In genomic region chr2:168165985-168166901, GRCh38 we compare ENCODE assay signal across 1 cellular context.
TF ChIP-seq lines count a peak whose summit lies in the region.

No MANE protein-coding gene starts in this region.

TF ChIP-seq in HepG2, 621 proteins besides CTCF, POLR2A, EP300 and RAD21 (continued from another document and continues in another):
- TF ChIP-seq THAP11 (CRISPR knock-in tag; IDR thresholded peaks at IDR 0.05), result peak; percentile 28; the same call in 1 of the 2 replicates
- no peak for TF ChIP-seq ESRRA (CRISPR knock-in tag; IDR thresholded peaks at IDR 0.05; ENCODE audit: low read depth)
- no peak for TF ChIP-seq ZNF747 (CRISPR knock-in tag; IDR thresholded peaks at IDR 0.05; ENCODE audit: borderline replicate concordance)
- no peak for TF ChIP-seq ZNF292 (CRISPR knock-in tag; IDR thresholded peaks at IDR 0.05; ENCODE audit: borderline replicate concordance, low read depth)
- TF ChIP-seq, protein P1, sequence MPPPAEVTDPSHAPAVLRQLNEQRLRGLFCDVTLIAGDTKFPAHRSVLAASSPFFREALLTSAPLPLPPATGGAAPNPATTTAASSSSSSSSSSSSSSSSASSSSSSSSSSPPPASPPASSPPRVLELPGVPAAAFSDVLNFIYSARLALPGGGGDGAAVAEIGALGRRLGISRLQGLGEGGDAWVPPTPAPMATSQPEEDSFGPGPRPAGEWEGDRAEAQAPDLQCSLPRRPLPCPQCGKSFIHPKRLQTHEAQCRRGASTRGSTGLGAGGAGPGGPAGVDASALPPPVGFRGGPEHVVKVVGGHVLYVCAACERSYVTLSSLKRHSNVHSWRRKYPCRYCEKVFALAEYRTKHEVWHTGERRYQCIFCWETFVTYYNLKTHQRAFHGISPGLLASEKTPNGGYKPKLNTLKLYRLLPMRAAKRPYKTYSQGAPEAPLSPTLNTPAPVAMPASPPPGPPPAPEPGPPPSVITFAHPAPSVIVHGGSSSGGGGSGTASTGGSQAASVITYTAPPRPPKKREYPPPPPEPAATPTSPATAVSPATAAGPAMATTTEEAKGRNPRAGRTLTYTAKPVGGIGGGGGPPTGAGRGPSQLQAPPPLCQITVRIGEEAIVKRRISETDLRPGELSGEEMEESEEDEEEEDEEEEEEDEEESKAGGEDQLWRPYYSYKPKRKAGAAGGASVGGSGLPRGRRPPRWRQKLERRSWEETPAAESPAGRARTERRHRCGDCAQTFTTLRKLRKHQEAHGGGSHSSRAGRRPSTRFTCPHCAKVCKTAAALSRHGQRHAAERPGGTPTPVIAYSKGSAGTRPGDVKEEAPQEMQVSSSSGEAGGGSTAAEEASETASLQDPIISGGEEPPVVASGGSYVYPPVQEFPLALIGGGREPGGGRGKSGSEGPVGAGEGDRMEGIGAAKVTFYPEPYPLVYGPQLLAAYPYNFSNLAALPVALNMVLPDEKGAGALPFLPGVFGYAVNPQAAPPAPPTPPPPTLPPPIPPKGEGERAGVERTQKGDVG (CRISPR knock-in tag; IDR thresholded peaks at IDR 0.05; ENCODE audit: borderline replicate concordance), result no peak
- no peak for TF ChIP-seq ZNF772 (CRISPR knock-in tag; IDR thresholded peaks at IDR 0.05)
- no peak for TF ChIP-seq MEIS1 (CRISPR knock-in tag; IDR thresholded peaks at IDR 0.05; ENCODE audit: borderline replicate concordance)
- TF ChIP-seq ZSCAN30 (CRISPR knock-in tag; IDR thresholded peaks at IDR 0.05), result no peak
- TF ChIP-seq SAP130 (CRISPR knock-in tag; IDR thresholded peaks at IDR 0.05; ENCODE audit: low read depth), result peak; percentile 47; the same call in 1 of the 2 replicates
- TF ChIP-seq ZNF383 (CRISPR knock-in tag; IDR thresholded peaks at IDR 0.05; ENCODE audit: borderline replicate concordance), result no peak
- TF ChIP-seq MEIS2 (CRISPR knock-in tag; IDR thresholded peaks at IDR 0.05), result no peak
- TF ChIP-seq HNRNPUL1 (IDR thresholded peaks at IDR 0.05; ENCODE audit: low read depth, low read length), result no peak
- no peak for TF ChIP-seq ZNF558 (CRISPR knock-in tag; IDR thresholded peaks at IDR 0.05; ENCODE audit: borderline replicate concordance)
- TF ChIP-seq GZF1 (CRISPR knock-in tag; IDR thresholded peaks at IDR 0.05), result no peak
- no peak for TF ChIP-seq FOXA1 (IDR thresholded peaks at IDR 0.05)
- TF ChIP-seq FOXA1 (CRISPR knock-in tag; IDR thresholded peaks at IDR 0.05), result peak; percentile 58
- no peak for TF ChIP-seq GTF3A (CRISPR knock-in tag; conservative IDR thresholded peaks at IDR 0.05)
- no peak for TF ChIP-seq ZNF431 (CRISPR knock-in tag; IDR thresholded peaks at IDR 0.05; ENCODE audit: borderline replicate concordance, low read depth)
- no peak; the same call in 1 of the 2 replicates for TF ChIP-seq ZFP90 (CRISPR knock-in tag; IDR thresholded peaks at IDR 0.05; ENCODE audit: borderline replicate concordance)
- TF ChIP-seq SALL1 (CRISPR knock-in tag; IDR thresholded peaks at IDR 0.05), result peak; percentile 61; the same call in 1 of the 2 replicates
- TF ChIP-seq NRL (CRISPR knock-in tag; IDR thresholded peaks at IDR 0.05; ENCODE audit: borderline replicate concordance), result no peak
- TF ChIP-seq ETV6 (CRISPR knock-in tag; conservative IDR thresholded peaks at IDR 0.05), result no peak
- TF ChIP-seq ZNF569 (CRISPR knock-in tag; IDR thresholded peaks at IDR 0.05; ENCODE audit: borderline replicate concordance), result no peak
- no peak for TF ChIP-seq TAF1 (CRISPR knock-in tag; IDR thresholded peaks at IDR 0.05)
- no peak for TF ChIP-seq SYNCRIP (IDR thresholded peaks at IDR 0.05; ENCODE audit: insufficient read depth, low read depth, low read length)
- no peak for TF ChIP-seq ETS1 (CRISPR knock-in tag; IDR thresholded peaks at IDR 0.05)
- TF ChIP-seq ARID2 (CRISPR knock-in tag; IDR thresholded peaks at IDR 0.05; ENCODE audit: borderline replicate concordance), result no peak
- no peak for TF ChIP-seq ZNF780A (CRISPR knock-in tag; IDR thresholded peaks at IDR 0.05)
- TF ChIP-seq ZNF30 (CRISPR knock-in tag; IDR thresholded peaks at IDR 0.05), result no peak
- no peak for TF ChIP-seq SRY (CRISPR knock-in tag; IDR thresholded peaks at IDR 0.05)
- no peak for TF ChIP-seq ZFAT (CRISPR knock-in tag; conservative IDR thresholded peaks at IDR 0.05)
- no peak for TF ChIP-seq HNRNPK (IDR thresholded peaks at IDR 0.05; ENCODE audit: low read depth, low read length, poor library complexity, severe bottlenecking)
- no peak for TF ChIP-seq KDM2A (CRISPR knock-in tag; IDR thresholded peaks at IDR 0.05; ENCODE audit: borderline replicate concordance, low read depth)
- TF ChIP-seq, protein P2, sequence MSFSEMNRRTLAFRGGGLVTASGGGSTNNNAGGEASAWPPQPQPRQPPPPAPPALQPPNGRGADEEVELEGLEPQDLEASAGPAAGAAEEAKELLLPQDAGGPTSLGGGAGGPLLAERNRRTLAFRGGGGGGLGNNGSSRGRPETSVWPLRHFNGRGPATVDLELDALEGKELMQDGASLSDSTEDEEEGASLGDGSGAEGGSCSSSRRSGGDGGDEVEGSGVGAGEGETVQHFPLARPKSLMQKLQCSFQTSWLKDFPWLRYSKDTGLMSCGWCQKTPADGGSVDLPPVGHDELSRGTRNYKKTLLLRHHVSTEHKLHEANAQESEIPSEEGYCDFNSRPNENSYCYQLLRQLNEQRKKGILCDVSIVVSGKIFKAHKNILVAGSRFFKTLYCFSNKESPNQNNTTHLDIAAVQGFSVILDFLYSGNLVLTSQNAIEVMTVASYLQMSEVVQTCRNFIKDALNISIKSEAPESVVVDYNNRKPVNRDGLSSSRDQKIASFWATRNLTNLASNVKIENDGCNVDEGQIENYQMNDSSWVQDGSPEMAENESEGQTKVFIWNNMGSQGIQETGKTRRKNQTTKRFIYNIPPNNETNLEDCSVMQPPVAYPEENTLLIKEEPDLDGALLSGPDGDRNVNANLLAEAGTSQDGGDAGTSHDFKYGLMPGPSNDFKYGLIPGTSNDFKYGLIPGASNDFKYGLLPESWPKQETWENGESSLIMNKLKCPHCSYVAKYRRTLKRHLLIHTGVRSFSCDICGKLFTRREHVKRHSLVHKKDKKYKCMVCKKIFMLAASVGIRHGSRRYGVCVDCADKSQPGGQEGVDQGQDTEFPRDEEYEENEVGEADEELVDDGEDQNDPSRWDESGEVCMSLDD (CRISPR knock-in tag; IDR thresholded peaks at IDR 0.05; ENCODE audit: borderline replicate concordance), result no peak
- TF ChIP-seq ZNF281 (CRISPR knock-in tag; IDR thresholded peaks at IDR 0.05; ENCODE audit: borderline replicate concordance), result no peak
- no peak for TF ChIP-seq MTF1 (CRISPR knock-in tag; IDR thresholded peaks at IDR 0.05)
- TF ChIP-seq, protein P3, sequence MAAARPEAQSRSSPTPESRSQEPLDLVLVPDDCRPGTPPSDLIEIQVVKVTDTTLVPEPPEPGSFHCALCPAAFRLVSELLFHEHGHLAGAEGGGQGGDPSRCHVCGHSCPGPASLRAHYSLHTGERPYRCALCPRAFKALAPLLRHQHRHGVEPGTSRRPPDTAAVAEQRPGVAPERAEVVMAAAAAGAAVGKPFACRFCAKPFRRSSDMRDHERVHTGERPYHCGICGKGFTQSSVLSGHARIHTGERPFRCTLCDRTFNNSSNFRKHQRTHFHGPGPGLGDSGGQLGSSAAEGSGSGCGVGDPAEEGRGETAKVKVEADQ (CRISPR knock-in tag; IDR thresholded peaks at IDR 0.05; ENCODE audit: borderline replicate concordance), result no peak
- no peak for TF ChIP-seq MATR3 (CRISPR knock-in tag; IDR thresholded peaks at IDR 0.05)
- TF ChIP-seq SIX1 (CRISPR knock-in tag; IDR thresholded peaks at IDR 0.05; ENCODE audit: borderline replicate concordance), result no peak
- TF ChIP-seq ZNF670 (CRISPR knock-in tag; IDR thresholded peaks at IDR 0.05; ENCODE audit: borderline replicate concordance), result no peak
- no peak for TF ChIP-seq IRF1 (CRISPR knock-in tag; IDR thresholded peaks at IDR 0.05; ENCODE audit: low read depth)
- no peak for TF ChIP-seq ZNF720 (CRISPR knock-in tag; IDR thresholded peaks at IDR 0.05)
- no peak for TF ChIP-seq KDM6A (CRISPR knock-in tag; IDR thresholded peaks at IDR 0.05; ENCODE audit: low read depth)
- TF ChIP-seq, protein P4, sequence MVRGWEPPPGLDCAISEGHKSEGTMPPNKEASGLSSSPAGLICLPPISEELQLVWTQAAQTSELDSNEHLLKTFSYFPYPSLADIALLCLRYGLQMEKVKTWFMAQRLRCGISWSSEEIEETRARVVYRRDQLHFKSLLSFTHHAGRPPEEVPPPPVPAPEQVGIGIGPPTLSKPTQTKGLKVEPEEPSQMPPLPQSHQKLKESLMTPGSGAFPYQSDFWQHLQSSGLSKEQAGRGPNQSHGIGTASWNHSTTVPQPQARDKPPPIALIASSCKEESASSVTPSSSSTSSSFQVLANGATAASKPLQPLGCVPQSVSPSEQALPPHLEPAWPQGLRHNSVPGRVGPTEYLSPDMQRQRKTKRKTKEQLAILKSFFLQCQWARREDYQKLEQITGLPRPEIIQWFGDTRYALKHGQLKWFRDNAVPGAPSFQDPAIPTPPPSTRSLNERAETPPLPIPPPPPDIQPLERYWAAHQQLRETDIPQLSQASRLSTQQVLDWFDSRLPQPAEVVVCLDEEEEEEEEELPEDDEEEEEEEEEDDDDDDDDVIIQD (CRISPR knock-in tag; IDR thresholded peaks at IDR 0.05; ENCODE audit: low read depth), result 0 out of 2 replicates have a peak, but pooled peaks have one; percentile 15
- no peak for TF ChIP-seq ZNF546 (CRISPR knock-in tag; conservative IDR thresholded peaks at IDR 0.05)
- no peak for TF ChIP-seq RNF2 (conservative IDR thresholded peaks at IDR 0.05; ENCODE audit: low read depth)
- TF ChIP-seq, protein P5, sequence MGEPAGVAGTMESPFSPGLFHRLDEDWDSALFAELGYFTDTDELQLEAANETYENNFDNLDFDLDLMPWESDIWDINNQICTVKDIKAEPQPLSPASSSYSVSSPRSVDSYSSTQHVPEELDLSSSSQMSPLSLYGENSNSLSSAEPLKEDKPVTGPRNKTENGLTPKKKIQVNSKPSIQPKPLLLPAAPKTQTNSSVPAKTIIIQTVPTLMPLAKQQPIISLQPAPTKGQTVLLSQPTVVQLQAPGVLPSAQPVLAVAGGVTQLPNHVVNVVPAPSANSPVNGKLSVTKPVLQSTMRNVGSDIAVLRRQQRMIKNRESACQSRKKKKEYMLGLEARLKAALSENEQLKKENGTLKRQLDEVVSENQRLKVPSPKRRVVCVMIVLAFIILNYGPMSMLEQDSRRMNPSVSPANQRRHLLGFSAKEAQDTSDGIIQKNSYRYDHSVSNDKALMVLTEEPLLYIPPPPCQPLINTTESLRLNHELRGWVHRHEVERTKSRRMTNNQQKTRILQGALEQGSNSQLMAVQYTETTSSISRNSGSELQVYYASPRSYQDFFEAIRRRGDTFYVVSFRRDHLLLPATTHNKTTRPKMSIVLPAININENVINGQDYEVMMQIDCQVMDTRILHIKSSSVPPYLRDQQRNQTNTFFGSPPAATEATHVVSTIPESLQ (CRISPR knock-in tag; conservative IDR thresholded peaks at IDR 0.05), result no peak
- TF ChIP-seq, protein P6, sequence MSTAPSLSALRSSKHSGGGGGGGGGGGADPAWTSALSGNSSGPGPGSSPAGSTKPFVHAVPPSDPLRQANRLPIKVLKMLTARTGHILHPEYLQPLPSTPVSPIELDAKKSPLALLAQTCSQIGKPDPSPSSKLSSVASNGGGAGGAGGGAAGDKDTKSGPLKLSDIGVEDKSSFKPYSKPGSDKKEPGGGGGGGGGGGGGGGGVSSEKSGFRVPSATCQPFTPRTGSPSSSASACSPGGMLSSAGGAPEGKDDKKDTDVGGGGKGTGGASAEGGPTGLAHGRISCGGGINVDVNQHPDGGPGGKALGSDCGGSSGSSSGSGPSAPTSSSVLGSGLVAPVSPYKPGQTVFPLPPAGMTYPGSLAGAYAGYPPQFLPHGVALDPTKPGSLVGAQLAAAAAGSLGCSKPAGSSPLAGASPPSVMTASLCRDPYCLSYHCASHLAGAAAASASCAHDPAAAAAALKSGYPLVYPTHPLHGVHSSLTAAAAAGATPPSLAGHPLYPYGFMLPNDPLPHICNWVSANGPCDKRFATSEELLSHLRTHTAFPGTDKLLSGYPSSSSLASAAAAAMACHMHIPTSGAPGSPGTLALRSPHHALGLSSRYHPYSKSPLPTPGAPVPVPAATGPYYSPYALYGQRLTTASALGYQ (CRISPR knock-in tag; IDR thresholded peaks at IDR 0.05), result no peak
- no peak for TF ChIP-seq SALL2 (CRISPR knock-in tag; IDR thresholded peaks at IDR 0.05)
- TF ChIP-seq EEA1 (CRISPR knock-in tag; IDR thresholded peaks at IDR 0.05; ENCODE audit: borderline replicate concordance), result no peak
- TF ChIP-seq, protein P7, sequence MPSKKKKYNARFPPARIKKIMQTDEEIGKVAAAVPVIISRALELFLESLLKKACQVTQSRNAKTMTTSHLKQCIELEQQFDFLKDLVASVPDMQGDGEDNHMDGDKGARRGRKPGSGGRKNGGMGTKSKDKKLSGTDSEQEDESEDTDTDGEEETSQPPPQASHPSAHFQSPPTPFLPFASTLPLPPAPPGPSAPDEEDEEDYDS (CRISPR knock-in tag; IDR thresholded peaks at IDR 0.05), result no peak
